1 cellular context compared by ENCODE assay signal in the genomic region with DNA sequence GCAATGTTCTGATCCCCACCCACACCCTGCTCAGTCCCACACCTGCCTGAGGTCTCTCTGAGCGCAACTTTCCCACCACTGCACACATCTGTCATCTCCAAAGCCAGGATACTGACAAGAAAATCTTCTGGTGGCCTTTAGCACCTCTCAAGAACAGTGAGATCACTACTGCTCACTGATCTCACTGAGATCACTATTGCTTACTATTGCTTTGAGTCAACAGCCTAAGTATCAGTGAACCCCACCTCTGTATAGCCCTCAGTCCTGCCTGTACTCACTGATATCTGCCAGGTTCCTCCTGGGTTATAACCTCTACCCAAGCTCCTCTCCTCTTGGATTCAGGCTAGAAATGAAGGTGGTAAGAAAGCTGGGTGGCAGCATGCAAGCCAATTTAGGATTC.
TF ChIP-seq lines count a peak whose summit lies in the region.

No MANE protein-coding gene starts in this region.

TF ChIP-seq in GM12878, 131 proteins besides CTCF, POLR2A, EP300 and RAD21 (continued from another document):
- TF ChIP-seq E2F8 (IDR thresholded peaks at IDR 0.05; ENCODE audit: low read depth, partially characterized antibody) (no peak), PAX8 (IDR thresholded peaks at IDR 0.05) (no peak), E4F1 (IDR thresholded peaks at IDR 0.05; ENCODE audit: borderline replicate concordance, partially characterized antibody) (no peak), GATAD2B (conservative IDR thresholded peaks at IDR 0.05; ENCODE audit: low read depth) (no peak)
TF ChIP-seq in GM12878: peak in this region for 2.
